8 cellular contexts compared by ENCODE assay signal in genomic region chr1:148952938-148953616, GRCh38.
DNase-seq lines count a peak whose midpoint lies in the region; ATAC-seq and TF ChIP-seq lines count a peak whose summit lies in the region.
"Not testable (repeated sequence)": the region's sequence is repeated elsewhere in the genome, so short reads cannot be mapped to it uniquely, and the experiment has no call there.

No MANE protein-coding gene starts in this region.

- DNase-seq in ELF-1 (ENCODE audit: low read depth, low spot score) (peak; percentile 22), NCI-H2227 treated with DMSO at 0.1 percent for 48 hours (lab: John Stamatoyannopoulos, UW) (peak; percentile 2), coronary artery (ENCODE audit: low spot score) (peak; percentile 71), occipital lobe (lab: John Stamatoyannopoulos, UW) (peak; percentile 6), tibial artery (peak; percentile 24 to 63)
- peak; percentile 38 for DNase-seq in activated CD4-positive, alpha-beta memory T cell treated with anti-CD3 and anti-CD28 coated beads, Interleukin-2, amount 10 ng/mL, durations not matched to agents 7 days and 5 days

- not testable (repeated sequence) for H3K27me3 ChIP-seq in iPS-15b (ENCODE audit: control insufficient read depth, insufficient read depth, low read length); tibial artery

- H3K36me3 Mint-ChIP-seq in activated CD4-positive, alpha-beta memory T cell treated with anti-CD3 and anti-CD28 coated beads, Interleukin-2, amount 10 ng/mL, durations not matched to agents 7 days and 5 days (ENCODE audit: low read depth), result not testable (repeated sequence)

- H3K4me1 Mint-ChIP-seq in activated CD4-positive, alpha-beta memory T cell treated with anti-CD3 and anti-CD28 coated beads, Interleukin-2, amount 10 ng/mL, durations not matched to agents 7 days and 5 days, result peaks cover 16% of the 10 kb centered on the region

- intact Hi-C loops in tibial artery (cut with DNase I; ENCODE audit: low total_unique reads), result not testable (repeated sequence)

- H3K27ac ChIP-seq in coronary artery (peak overlapping the region in 1 of 2 donors; percentile 90), tibial artery (peak overlapping the region; percentile 74 to 81)

- H3K4me3 ChIP-seq in coronary artery (peak overlapping the region; percentile 80), iPS-15b (ENCODE audit: low read depth, low read length) (peak overlapping the region; percentile 72), tibial artery (peak overlapping the region; percentile 60 to 62)

- TF ChIP-seq CTCF in coronary artery (IDR thresholded peaks at IDR 0.05); tibial artery (IDR thresholded peaks at IDR 0.05): not testable (repeated sequence)

- not testable (repeated sequence) for H3K27ac Mint-ChIP-seq in activated CD4-positive, alpha-beta memory T cell treated with anti-CD3 and anti-CD28 coated beads, Interleukin-2, amount 10 ng/mL, durations not matched to agents 7 days and 5 days

- POLR2A ChIA-PET in activated CD4-positive, alpha-beta memory T cell treated with anti-CD3 and anti-CD28 coated beads, Interleukin-2, amount 10 ng/mL, durations not matched to agents 7 days and 5 days (lab: Charles Lee), result not testable (repeated sequence)

- CTCF ChIA-PET in activated CD4-positive, alpha-beta memory T cell treated with anti-CD3 and anti-CD28 coated beads, Interleukin-2, amount 10 ng/mL, durations not matched to agents 7 days and 5 days (lab: Charles Lee), result not testable (repeated sequence)

- ATAC-seq in HG02588 (IDR thresholded peaks at IDR 0.05; ENCODE audit: unreplicated experiment), result peak; percentile 2

- H3K9me3 ChIP-seq in iPS-15b (ENCODE audit: control insufficient read depth, insufficient read depth, low read length); tibial artery: not testable (repeated sequence)

- H3K9ac ChIP-seq in iPS-15b (ENCODE audit: low read depth, low read length), result not testable (repeated sequence)

- H3K27me3 Mint-ChIP-seq in activated CD4-positive, alpha-beta memory T cell treated with anti-CD3 and anti-CD28 coated beads, Interleukin-2, amount 10 ng/mL, durations not matched to agents 7 days and 5 days, result not testable (repeated sequence)

- not testable (repeated sequence) for H3K4me1 ChIP-seq in iPS-15b (ENCODE audit: control insufficient read depth, insufficient read depth, low read length); tibial artery

- peak overlapping the region; percentile 86 for H3K4me3 Mint-ChIP-seq in activated CD4-positive, alpha-beta memory T cell treated with anti-CD3 and anti-CD28 coated beads, Interleukin-2, amount 10 ng/mL, durations not matched to agents 7 days and 5 days

- not testable (repeated sequence) for H3K9me3 Mint-ChIP-seq in activated CD4-positive, alpha-beta memory T cell treated with anti-CD3 and anti-CD28 coated beads, Interleukin-2, amount 10 ng/mL, durations not matched to agents 7 days and 5 days

- not testable (repeated sequence) for H3K36me3 ChIP-seq in iPS-15b (ENCODE audit: control insufficient read depth, insufficient read depth, low read length); tibial artery

Comparison
In these comparisons a context has a peak if more than half of its experiments do, and no peak if none do; other contexts are left out.
1. DNase-seq: peak in every context shown above with its lines; median percentile 71 in coronary artery; 44 in tibial artery; 38 in activated CD4-positive, alpha-beta memory T cell treated with anti-CD3 and anti-CD28 coated beads, Interleukin-2, amount 10 ng/mL, durations not matched to agents 7 days and 5 days; 22 in ELF-1; 6 in occipital lobe; 2 in NCI-H2227 treated with DMSO at 0.1 percent for 48 hours.